Comparison of ENCODE assay signal across 1 cellular context in the genomic region with DNA sequence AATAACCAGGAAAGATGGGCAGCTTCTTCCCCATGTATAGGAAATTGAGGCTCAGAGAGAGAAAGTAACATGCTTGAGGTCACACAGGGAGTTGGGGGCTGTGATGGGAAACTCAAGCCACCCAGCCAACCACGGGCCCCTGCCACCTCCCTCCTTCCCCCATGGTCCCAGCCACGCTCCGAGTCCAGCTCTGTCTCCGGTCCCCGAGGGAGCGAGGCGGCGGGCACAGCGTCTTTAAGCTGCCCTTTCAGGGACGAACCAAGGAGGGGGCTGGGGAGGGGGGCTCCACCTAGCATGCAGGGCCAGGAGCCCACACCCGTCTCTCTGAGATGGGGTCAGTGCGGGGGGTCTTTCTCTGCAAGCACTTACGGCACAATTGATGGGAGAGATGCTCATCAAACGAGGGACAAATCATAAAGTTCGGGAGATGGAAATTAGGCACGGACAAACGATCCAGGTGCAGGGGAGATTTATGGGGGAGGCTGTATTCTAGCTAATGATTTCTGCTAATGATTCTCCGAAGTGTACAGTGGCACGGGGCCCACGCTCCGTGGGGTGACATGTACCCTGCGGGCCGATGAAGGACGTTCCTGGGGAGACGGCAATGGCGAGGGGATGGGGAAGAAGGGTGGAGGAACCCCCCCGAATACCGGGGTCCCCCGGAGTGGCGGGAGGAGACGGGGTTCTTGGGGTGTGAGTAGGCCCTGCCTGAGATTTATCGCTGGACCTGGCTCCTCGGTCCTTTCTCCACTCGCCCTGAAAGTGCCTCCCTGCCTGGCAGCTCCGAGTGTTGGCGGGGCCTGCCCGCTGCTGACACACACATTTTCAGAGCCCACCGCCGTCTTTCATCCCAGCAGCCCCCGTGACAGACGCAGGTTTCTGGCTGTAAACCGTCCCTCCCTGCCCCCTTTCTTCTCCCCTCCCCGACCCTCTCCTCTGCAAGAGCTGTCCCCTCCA.
TF ChIP-seq lines count a peak whose summit lies in the region.

No MANE protein-coding gene starts in this region.

TF ChIP-seq in H1, 55 proteins besides CTCF, POLR2A, EP300 and RAD21:
- TF ChIP-seq BRCA1 (IDR thresholded peaks at IDR 0.05; ENCODE audit: low read depth, low read length) (no peak), RFX5 (IDR thresholded peaks at IDR 0.05; ENCODE audit: borderline replicate concordance, low read depth, low read length) (no peak), SRF (IDR thresholded peaks at IDR 0.05; ENCODE audit: low read depth, low read length) (no peak), HDAC6 (IDR thresholded peaks at IDR 0.05; ENCODE audit: low read depth, low read length) (no peak), TAF1 (IDR thresholded peaks at IDR 0.05; ENCODE audit: low read depth, low read length) (no peak), HDAC2 (IDR thresholded peaks at IDR 0.05; ENCODE audit: borderline replicate concordance in 1 of 2, low read depth in 2 of 2, low read length in 2 of 2) (no peak), SIX5 (IDR thresholded peaks at IDR 0.05; ENCODE audit: low read depth, low read length) (no peak), YY1 (IDR thresholded peaks at IDR 0.05; ENCODE audit: low read depth, low read length) (no peak), ASH2L (IDR thresholded peaks at IDR 0.05; ENCODE audit: low read length) (no peak), MAFK (IDR thresholded peaks at IDR 0.05; ENCODE audit: low read depth, low read length) (no peak), CBX5 (IDR thresholded peaks at IDR 0.05; ENCODE audit: low read depth, low read length) (no peak), SAP30 (IDR thresholded peaks at IDR 0.05; ENCODE audit: insufficient read depth, insufficient replicate concordance, low read length) (no peak), CEBPB (IDR thresholded peaks at IDR 0.05; ENCODE audit: low read depth, low read length) (no peak), CTBP2 (IDR thresholded peaks at IDR 0.05; ENCODE audit: borderline replicate concordance, insufficient read depth, insufficient read length, low read length) (no peak), EZH2 (IDR thresholded peaks at IDR 0.05; ENCODE audit: low read depth, low read length, severe bottlenecking) (no peak), RXRA (IDR thresholded peaks at IDR 0.05; ENCODE audit: insufficient read depth, low read depth, low read length) (no peak), RBBP5 (IDR thresholded peaks at IDR 0.05; ENCODE audit: borderline replicate concordance, low read depth, low read length) (no peak)
- TF ChIP-seq, protein P1, sequence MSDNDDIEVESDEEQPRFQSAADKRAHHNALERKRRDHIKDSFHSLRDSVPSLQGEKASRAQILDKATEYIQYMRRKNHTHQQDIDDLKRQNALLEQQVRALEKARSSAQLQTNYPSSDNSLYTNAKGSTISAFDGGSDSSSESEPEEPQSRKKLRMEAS (IDR thresholded peaks at IDR 0.05) = no peak
- TF ChIP-seq, protein P2, sequence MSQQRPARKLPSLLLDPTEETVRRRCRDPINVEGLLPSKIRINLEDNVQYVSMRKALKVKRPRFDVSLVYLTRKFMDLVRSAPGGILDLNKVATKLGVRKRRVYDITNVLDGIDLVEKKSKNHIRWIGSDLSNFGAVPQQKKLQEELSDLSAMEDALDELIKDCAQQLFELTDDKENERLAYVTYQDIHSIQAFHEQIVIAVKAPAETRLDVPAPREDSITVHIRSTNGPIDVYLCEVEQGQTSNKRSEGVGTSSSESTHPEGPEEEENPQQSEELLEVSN (IDR thresholded peaks at IDR 0.05) = no peak
- TF ChIP-seq, protein P3, sequence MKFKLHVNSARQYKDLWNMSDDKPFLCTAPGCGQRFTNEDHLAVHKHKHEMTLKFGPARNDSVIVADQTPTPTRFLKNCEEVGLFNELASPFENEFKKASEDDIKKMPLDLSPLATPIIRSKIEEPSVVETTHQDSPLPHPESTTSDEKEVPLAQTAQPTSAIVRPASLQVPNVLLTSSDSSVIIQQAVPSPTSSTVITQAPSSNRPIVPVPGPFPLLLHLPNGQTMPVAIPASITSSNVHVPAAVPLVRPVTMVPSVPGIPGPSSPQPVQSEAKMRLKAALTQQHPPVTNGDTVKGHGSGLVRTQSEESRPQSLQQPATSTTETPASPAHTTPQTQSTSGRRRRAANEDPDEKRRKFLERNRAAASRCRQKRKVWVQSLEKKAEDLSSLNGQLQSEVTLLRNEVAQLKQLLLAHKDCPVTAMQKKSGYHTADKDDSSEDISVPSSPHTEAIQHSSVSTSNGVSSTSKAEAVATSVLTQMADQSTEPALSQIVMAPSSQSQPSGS (IDR thresholded peaks at IDR 0.05; ENCODE audit: low read length) = no peak
